Comparison of ENCODE assay signal across 8 cellular contexts in genomic region chr3:134373942-134374790, GRCh38. TPM values are rescaled to one million over a fixed set of nuclear protein-coding genes. Genes with fewer than 3 reads are reported as not detected.
DNase-seq lines count a peak whose midpoint lies in the region; ATAC-seq and TF ChIP-seq lines count a peak whose summit lies in the region.

Gene AMOTL2, minus strand, starts transcription at chr3:134374447. Its CDS starts 3,014 bp downstream, at chr3:134371433.

- no peak for TF ChIP-seq CTCF in RWPE1 (conservative IDR thresholded peaks at IDR 0.05; ENCODE audit: low read depth)
- TF ChIP-seq CTCF in sigmoid colon (IDR thresholded peaks at IDR 0.05), result no peak

- H3K27ac ChIP-seq in RWPE1 (peak within 1 kb of the TSS; percentile 97), sigmoid colon (peak within 1 kb of the TSS; percentile 98 to 100 (median 100))

- peaks cover 10 to 23% (median 17%) of the 10 kb centered on the region in 4 donors for H3K36me3 ChIP-seq in sigmoid colon

- intact Hi-C loops in sigmoid colon (cut with DNase I), result loop anchor here (1.0 to 5.0 kb wide), 4 partner anchors 62 to 162 kb away; partner anchors contain the start of genes ANAPC13 and CEP63

- peak in 1 of 4 donors; percentile 52 for TF ChIP-seq EP300 in sigmoid colon (IDR thresholded peaks at IDR 0.05)

- H3K4me1 ChIP-seq in sigmoid colon, result peaks cover 0 to 55% (median 50%) of the 10 kb centered on the region in 4 donors

- WGBS in sigmoid colon, 2 donors, result 1% methylated on average over 87 of the region's 87 CpGs

- DNase-seq in NCI-H524 (lab: John Stamatoyannopoulos, UW), result peak; percentile 54 to 68
- DNase-seq in NCI-H524 treated with DMSO at 0.1 percent for 48 hours (lab: John Stamatoyannopoulos, UW), result no peak
- peak; percentile 98 for DNase-seq in HT1080 (ENCODE audit: low read depth)
- peak; percentile 98 for DNase-seq in RWPE1 (ENCODE audit: low spot score)
- DNase-seq in cerebellum (ENCODE audit: low spot score), result peak; percentile 87
- DNase-seq in iPS-NIHi7 (ENCODE audit: extremely low spot score), result peak; percentile 94
- DNase-seq in sigmoid colon, result peak; percentile 95

- TF ChIP-seq POLR2A in sigmoid colon (IDR thresholded peaks at IDR 0.05), result peak; percentile 80 to 94

- no peaks in the 10 kb centered on the region for H3K9me3 ChIP-seq in sigmoid colon

- H3K4me3 ChIP-seq in sigmoid colon, result peak within 1 kb of the TSS; percentile 64 to 78 (median 74)

- POLR2A ChIA-PET in RWPE1 (lab: Yijun Ruan, JAX; ENCODE audit: low non-redundant PET), result interaction anchor here (0.5 to 1.6 kb wide), 4 partner anchors 10 to 109 kb away, joined by 4 to 7 read pairs (median 5); no protein-coding TSS in a partner anchor

- H3K27me3 ChIP-seq in sigmoid colon, result no peaks in the 10 kb centered on the region

- ATAC-seq in HG03342 (IDR thresholded peaks at IDR 0.05; ENCODE audit: unreplicated experiment), result no peak

- CTCF ChIA-PET in RWPE1 (lab: Yijun Ruan, JAX), result interaction anchor here (0.5 to 2.6 kb wide), 8 partner anchors 65 to 894 kb away, joined by 3 to 18 read pairs (median 4); no protein-coding TSS in a partner anchor

RNA-seq across cellular contexts. Expression of gene AMOTL2, which starts in this region (rescaled TPM):
- total RNA-seq in HT1080 (2014; rRNA removed; shearing (Covaris generic)), result 197 and 213 TPM in 2 replicates
- polyA plus RNA-seq in HT1080 (2015; cell fraction: cytosol; rRNA removed), result 165 and 175 TPM in 2 replicates
- 320 and 337 TPM in 2 replicates for polyA plus RNA-seq in HT1080 (2015; cell fraction: nucleus; rRNA removed)
- total RNA-seq in cerebellum (49.3 TPM), sigmoid colon (100 to 1,000 TPM in 1 of 4 donors, 10 to 100 TPM in 3; 43.5 to 112 (median 47.6) TPM)
- 10 to 100 TPM in 1 of 3 donors, 1 to 10 TPM in 2; 1.6 to 13.8 (median 9.9) TPM for polyA plus RNA-seq in sigmoid colon
